Comparison of ENCODE assay signal across 13 cellular contexts in genomic region chr3:41304603-41305002, GRCh38.
DNase-seq lines count a peak whose midpoint lies in the region; ATAC-seq, FAIRE-seq and TF ChIP-seq lines count a peak whose summit lies in the region.
"Had no signal": no experiment of that assay in that cellular context is flagged by ENCODE, and none has a peak within 500 bp of the region (broad histone marks: within the 10 kb centered on the region; RNA-seq: fewer than 3 reads in every experiment).

No MANE protein-coding gene starts in this region.

- peak; percentile 86 for FAIRE-seq in bronchial epithelial cell (lab: Jason Lieb, UNC)

- ATAC-seq in HG03139 (IDR thresholded peaks at IDR 0.05; ENCODE audit: unreplicated experiment), result no peak
- ATAC-seq: activated T-helper 17 cell treated with anti-CD3 and anti-CD28 coated beads, Interleukin-2, amount 50 U/mL, for 72 hours had no signal

- no peaks in the 10 kb centered on the region for H3K27me3 ChIP-seq in A673 (replicated peaks; ENCODE audit: insufficient read depth, low read depth, low read length, poor library complexity)
- no peaks in the 10 kb centered on the region for H3K27me3 ChIP-seq in bronchial epithelial cell (ENCODE audit: control insufficient read depth, insufficient read depth, low read length)
- H3K27me3 ChIP-seq in left ventricle myocardium inferior (ENCODE audit: low read depth), result no peaks in the 10 kb centered on the region
- H3K27me3 ChIP-seq: BLaER1 treated with 17β-estradiol and CSF1 and Interleukin-3, amounts not matched to agents 10 nM and 100 nM had no signal

- intact Hi-C loops in A673 (cut with micrococcal nuclease; ENCODE audit: unreplicated experiment) (no loop called here), left ventricle myocardium inferior (cut with micrococcal nuclease) (no loop called here)

- TF ChIP-seq CTCF in A673 (conservative IDR thresholded peaks at IDR 0.05; ENCODE audit: low read depth, low read length), result no peak
- no peak for TF ChIP-seq CTCF in bronchial epithelial cell (IDR thresholded peaks at IDR 0.05; ENCODE audit: insufficient read depth, low read length, severe bottlenecking)
- no peak for TF ChIP-seq CTCF in left ventricle myocardium inferior (IDR thresholded peaks at IDR 0.05; ENCODE audit: borderline replicate concordance)

- H3K4me3 ChIP-seq in A673 (ENCODE audit: low read depth, low read length, poor library complexity, severe bottlenecking) (no peak overlapping the region), bronchial epithelial cell (ENCODE audit: low read depth, low read length) (no peak overlapping the region), left ventricle myocardium inferior (no peak overlapping the region)
- H3K4me3 ChIP-seq: BLaER1 treated with 17β-estradiol and CSF1 and Interleukin-3, amounts not matched to agents 10 nM and 100 nM had no signal

- POLR2A ChIA-PET in A673 (lab: Charles Lee; ENCODE audit: low non-redundant PET), result no interaction called here

- no peak overlapping the region for H3K27ac ChIP-seq in A673 (ENCODE audit: low read depth, low read length, poor library complexity, severe bottlenecking)
- H3K27ac ChIP-seq in left ventricle myocardium inferior (replicated peaks), result peak overlapping the region; percentile 3
- H3K27ac ChIP-seq: BLaER1 treated with 17β-estradiol and CSF1 and Interleukin-3, amounts not matched to agents 10 nM and 100 nM had no signal

- H3K4me1 ChIP-seq in A673 (ENCODE audit: insufficient read depth, low read length, poor library complexity, severe bottlenecking) (no peaks in the 10 kb centered on the region), left ventricle myocardium inferior (peaks cover 16% of the 10 kb centered on the region)
- H3K4me1 ChIP-seq: BLaER1 treated with 17β-estradiol and CSF1 and Interleukin-3, amounts not matched to agents 10 nM and 100 nM had no signal

- no TSS peak for BruUV-seq in A673 (replicated peaks; lab: Mats Ljungman, UMichigan)

- CTCF ChIA-PET in A673 (lab: Charles Lee), result no interaction called here

- no peaks in the 10 kb centered on the region for H3K9me3 ChIP-seq in A673 (ENCODE audit: low read depth, low read length, poor library complexity, severe bottlenecking)
- H3K9me3 ChIP-seq in left ventricle myocardium inferior (replicated peaks), result no peaks in the 10 kb centered on the region

- H3K36me3 ChIP-seq in A673 (ENCODE audit: insufficient read depth, low read length, poor library complexity, severe bottlenecking) (no peaks in the 10 kb centered on the region), bronchial epithelial cell (ENCODE audit: control insufficient read depth, insufficient read depth, low read length) (no peaks in the 10 kb centered on the region), left ventricle myocardium inferior (no peaks in the 10 kb centered on the region)
- H3K36me3 ChIP-seq: BLaER1 treated with 17β-estradiol and CSF1 and Interleukin-3, amounts not matched to agents 10 nM and 100 nM had no signal

- peak; percentile 3 for DNase-seq in A673 (ENCODE audit: low spot score)
- DNase-seq in HCEC 1CT, result peak; percentile 4
- peak; percentile 21 for DNase-seq in bronchial epithelial cell (ENCODE audit: low read depth)
- no peak for DNase-seq in left ventricle myocardium inferior
- no peak for DNase-seq in effector CD8-positive, alpha-beta T cell (lab: John Stamatoyannopoulos, UW)
- DNase-seq in hepatic stellate cell (ENCODE audit: low spot score), result no peak
- DNase-seq in medulla oblongata (ENCODE audit: extremely low spot score), result no peak
- DNase-seq: activated CD4-positive, alpha-beta T cell treated with anti-CD3 and anti-CD28 coated beads, Interleukin-2, amount 50 U/mL, for 1 hour; NCI-H1092; T-helper 1 cell had no signal

Comparison
In these comparisons a context has a peak if more than half of its experiments do, and no peak if none do; other contexts are left out.
1. DNase-seq: peak in A673 (single experiment), HCEC 1CT (single experiment) and bronchial epithelial cell (single experiment); none in left ventricle myocardium inferior (single experiment), effector CD8-positive, alpha-beta T cell (single experiment), hepatic stellate cell (single experiment) and medulla oblongata (single experiment).